20 cellular contexts compared by ENCODE assay signal in genomic region chr20:52564594-52564993, GRCh38.
DNase-seq lines count a peak whose midpoint lies in the region; ATAC-seq, FAIRE-seq and TF ChIP-seq lines count a peak whose summit lies in the region.
"Had no signal": no experiment of that assay in that cellular context is flagged by ENCODE, and none has a peak within 500 bp of the region (broad histone marks: within the 10 kb centered on the region; RNA-seq: fewer than 3 reads in every experiment).

No MANE protein-coding gene starts in this region.

- H3K9ac ChIP-seq in SK-N-SH: no peak overlapping the region
- no peak overlapping the region for H3K9ac ChIP-seq in K562 (ENCODE audit: insufficient read depth in 1 of 2, low read depth in 2 of 2, low read length in 2 of 2)
- no peak overlapping the region for H3K9ac ChIP-seq in trophoblast cell (ENCODE audit: low read length)
- H3K9ac ChIP-seq: BLaER1 treated with 17β-estradiol and CSF1 and Interleukin-3, amounts not matched to agents 10 nM and 100 nM had no signal

- no peak overlapping the region for H3K23ac ChIP-seq in trophoblast cell (ENCODE audit: low read length)

- no peaks in the 10 kb centered on the region for H3K9me3 ChIP-seq in SK-N-SH
- no peaks in the 10 kb centered on the region for H3K9me3 ChIP-seq in K562 (replicated peaks; ENCODE audit: control insufficient read depth, insufficient read depth, low read depth, low read length)
- no peaks in the 10 kb centered on the region for H3K9me3 ChIP-seq in trophoblast cell (ENCODE audit: insufficient read depth, low read depth, low read length)
- H3K9me3 ChIP-seq: A549, Caco-2 had no signal

- no peak overlapping the region for H2BK12ac ChIP-seq in trophoblast cell (ENCODE audit: low read length)

- H3K79me2 ChIP-seq in SK-N-SH (ENCODE audit: insufficient read depth) (no peaks in the 10 kb centered on the region), K562 (ENCODE audit: control insufficient read depth, insufficient read depth, low read length) (no peaks in the 10 kb centered on the region), trophoblast cell (ENCODE audit: control insufficient read depth, insufficient read depth, low read length, poor library complexity) (no peaks in the 10 kb centered on the region)

- H3K4me2 ChIP-seq in SK-N-SH (no peak overlapping the region), K562 (ENCODE audit: insufficient read depth, low read length) (no peak overlapping the region), trophoblast cell (ENCODE audit: low read length) (no peak overlapping the region)
- H3K4me2 ChIP-seq: A549; BLaER1 treated with 17β-estradiol and CSF1 and Interleukin-3, amounts not matched to agents 10 nM and 100 nM had no signal

- H2BK120ac ChIP-seq in trophoblast cell (ENCODE audit: insufficient read depth, low read length, poor library complexity): no peak overlapping the region

- no peak for TF ChIP-seq CTCF in SK-N-SH (IDR thresholded peaks at IDR 0.05)
- TF ChIP-seq CTCF in K562 (IDR thresholded peaks at IDR 0.05 in 2 of 3, conservative IDR thresholded peaks at IDR 0.05 in 1 of 3; ENCODE audit: insufficient read depth in 2 of 3, low read depth in 1 of 3, low read length in 3 of 3): no peak

- no peak for FAIRE-seq in K562 (lab: Jason Lieb, UNC)
- FAIRE-seq: A549, D721Med, G401.6, GM12891, GM19239 had no signal

- H3K36me3 ChIP-seq in SK-N-SH (replicated peaks in 1 of 2; ENCODE audit: control insufficient read depth in 1 of 2, insufficient read depth in 2 of 2, low read length in 1 of 2): no peaks in the 10 kb centered on the region
- H3K36me3 ChIP-seq in K562 (ENCODE audit: control insufficient read depth, insufficient read depth, low read length): no peaks in the 10 kb centered on the region
- H3K36me3 ChIP-seq in trophoblast cell (ENCODE audit: control insufficient read depth in 1 of 2, insufficient read depth in 2 of 2, low read length in 2 of 2): no peaks in the 10 kb centered on the region
- H3K36me3 ChIP-seq: BLaER1 treated with 17β-estradiol and CSF1 and Interleukin-3, amounts not matched to agents 10 nM and 100 nM had no signal

- no peak overlapping the region for H3K4ac ChIP-seq in trophoblast cell (ENCODE audit: low read depth, low read length)

- H4K12ac ChIP-seq in trophoblast cell (ENCODE audit: low read depth, low read length): no peak overlapping the region

- H3K9me1 ChIP-seq in K562 (ENCODE audit: control insufficient read depth, insufficient read depth, low read length): no peaks in the 10 kb centered on the region

- in situ Hi-C loops in K562 (cut with MboI): no loop called here

- H3K4me1 ChIP-seq in SK-N-SH (ENCODE audit: control insufficient read depth in 1 of 2, insufficient read depth in 2 of 2, low read depth in 1 of 2, low read length in 1 of 2): no peaks in the 10 kb centered on the region
- H3K4me1 ChIP-seq in K562 (replicated peaks in 1 of 2; ENCODE audit: control insufficient read depth in 2 of 2, insufficient read depth in 2 of 2, low read length in 2 of 2): no peaks in the 10 kb centered on the region
- H3K4me1 ChIP-seq in trophoblast cell (ENCODE audit: control insufficient read depth in 1 of 2, insufficient read depth in 2 of 2, low read length in 2 of 2): peaks cover 0 to 3% of the 10 kb centered on the region in 2 experiments
- H3K4me1 ChIP-seq: A549; BLaER1 treated with 17β-estradiol and CSF1 and Interleukin-3, amounts not matched to agents 10 nM and 100 nM; Caco-2 had no signal

- WGBS in SK-N-SH (ENCODE audit: low lambda C conversion rate): 52% methylated on average over 4 of the region's 4 CpGs
- WGBS in K562 (ENCODE audit: insufficient coverage, low coverage, missing lambda C conversion rate): 35% methylated on average over 4 of the region's 4 CpGs
- no CpG with 5 or more reads among the region's 4 CpGs for WGBS in trophoblast cell (ENCODE audit: extremely low coverage, insufficient coverage, insufficient read length)

- H3K4me3 ChIP-seq in SK-N-SH (ENCODE audit: low read depth in 2 of 2, low read length in 1 of 2): no peak overlapping the region
- H3K4me3 ChIP-seq in K562: no peak overlapping the region
- H3K4me3 ChIP-seq in trophoblast cell (ENCODE audit: low read depth, low read length): no peak overlapping the region
- H3K4me3 ChIP-seq: A549; BLaER1 treated with 17β-estradiol and CSF1 and Interleukin-3, amounts not matched to agents 10 nM and 100 nM had no signal

- POLR2A ChIA-PET in SK-N-SH (lab: Yijun Ruan, JAX): no interaction called here
- POLR2A ChIA-PET in K562 (lab: Yijun Ruan, JAX): no interaction called here

- H2AK5ac ChIP-seq in trophoblast cell (ENCODE audit: low read length): no peak overlapping the region

- H4K91ac ChIP-seq in trophoblast cell (ENCODE audit: low read depth, low read length): no peak overlapping the region

- CTCF ChIA-PET in SK-N-SH (lab: Yijun Ruan, JAX) (no interaction called here), K562 (lab: Yijun Ruan, JAX; ENCODE audit: low intra/inter-chr PET ratio) (no interaction called here)

- H2AFZ ChIP-seq in SK-N-SH (ENCODE audit: low read depth) (no peak overlapping the region), K562 (ENCODE audit: low read depth, low read length) (no peak overlapping the region), trophoblast cell (ENCODE audit: insufficient read depth, low read length, poor library complexity) (no peak overlapping the region)

- H3K79me1 ChIP-seq in trophoblast cell (ENCODE audit: low read length): peaks cover 2% of the 10 kb centered on the region

- H3K27ac ChIP-seq in SK-N-SH (ENCODE audit: low read depth in 2 of 2, low read length in 1 of 2) (no peak overlapping the region), K562 (ENCODE audit: extremely low read depth, low read depth, low read length) (no peak overlapping the region), trophoblast cell (ENCODE audit: low read depth, low read length) (no peak overlapping the region)
- H3K27ac ChIP-seq: 22Rv1; A549; BLaER1 treated with 17β-estradiol and CSF1 and Interleukin-3, amounts not matched to agents 10 nM and 100 nM; C4-2B had no signal

- no peaks in the 10 kb centered on the region for H4K20me1 ChIP-seq in SK-N-SH (ENCODE audit: insufficient read depth)
- no peaks in the 10 kb centered on the region for H4K20me1 ChIP-seq in K562 (replicated peaks; ENCODE audit: control insufficient read depth, insufficient read depth, low read length)
- H4K20me1 ChIP-seq: BLaER1 treated with 17β-estradiol and CSF1 and Interleukin-3, amounts not matched to agents 10 nM and 100 nM had no signal

- H3K27me3 ChIP-seq in SK-N-SH (ENCODE audit: insufficient read depth) (no peaks in the 10 kb centered on the region), K562 (ENCODE audit: control insufficient read depth in 2 of 2, insufficient read depth in 2 of 2, low read length in 2 of 2) (no peaks in the 10 kb centered on the region), trophoblast cell (ENCODE audit: insufficient read depth, low read length) (no peaks in the 10 kb centered on the region)
- H3K27me3 ChIP-seq: BLaER1 treated with 17β-estradiol and CSF1 and Interleukin-3, amounts not matched to agents 10 nM and 100 nM had no signal

- no peak overlapping the region for H3K14ac ChIP-seq in trophoblast cell (ENCODE audit: low read length)

- intact Hi-C loops in K562 (cut with micrococcal nuclease): no loop called here

- H3K9me2 ChIP-seq in SK-N-SH: 0 out of 2 replicates have a peak, but pooled peaks cover 3% of the 10 kb centered on the region

- H2BK5ac ChIP-seq in trophoblast cell (ENCODE audit: low read depth, low read length, poor library complexity): no peak overlapping the region

- ATAC-seq in SK-N-SH treated with all-trans-retinoic acid at 6 μM for 48 hours: no peak
- ATAC-seq in K562: no peak
- ATAC-seq: A549; CD8-positive, alpha-beta T cell had no signal

- H3K18ac ChIP-seq in trophoblast cell (ENCODE audit: low read length): no peak overlapping the region

- TF ChIP-seq POLR2A in K562 (conservative IDR thresholded peaks at IDR 0.05): no peak

- DNase-seq in SK-N-SH: peak; percentile 27
- no peak for DNase-seq in K562 (ENCODE audit: extremely low read depth in 1 of 4, low spot score in 3 of 4)
- peak; percentile 88 to 97 for DNase-seq in trophoblast cell
- DNase-seq in SW480 (ENCODE audit: low spot score): no peak
- DNase-seq: AML-193; Caco-2; Calu3; CD4-positive, alpha-beta T cell; CD8-positive, alpha-beta T cell; DMS79 treated with DMSO at 0.1 percent for 48 hours; GF-D8 had no signal

- H4K8ac ChIP-seq in trophoblast cell (ENCODE audit: low read depth, low read length): no peak overlapping the region

- TF ChIP-seq EP300 in SK-N-SH (IDR thresholded peaks at IDR 0.05; ENCODE audit: borderline replicate concordance in 1 of 2, low read depth in 1 of 2, low read length in 1 of 2) (peak in 1 of 2 experiments; percentile 50; a peak in 1 of 4 replicates), K562 (IDR thresholded peaks at IDR 0.05; ENCODE audit: low read length) (no peak)

- TF ChIP-seq RAD21 in SK-N-SH (IDR thresholded peaks at IDR 0.05; ENCODE audit: low read length) (peak; percentile 5; the same call in 1 of the 2 replicates), K562 (CRISPR knock-in tag; conservative IDR thresholded peaks at IDR 0.05 in 1 of 2, IDR thresholded peaks at IDR 0.05 in 1 of 2) (no peak)

- BruUV-seq in K562 (replicated peaks; lab: Mats Ljungman, UMichigan): no TSS peak

- H3F3A ChIP-seq in SK-N-SH (replicated peaks; ENCODE audit: insufficient read depth): no peaks in the 10 kb centered on the region

TF ChIP-seq in SK-N-SH, 30 proteins besides CTCF, POLR2A, EP300 and RAD21:
- TF ChIP-seq CHD2 (IDR thresholded peaks at IDR 0.05; ENCODE audit: low read length, partially characterized antibody): no peak
- peak; percentile 45 for TF ChIP-seq GATA2 (CRISPR knock-in tag; IDR thresholded peaks at IDR 0.05)

TF ChIP-seq in K562, 482 proteins besides CTCF, POLR2A, EP300 and RAD21 (continues in another document):
- TF ChIP-seq RBBP5 (IDR thresholded peaks at IDR 0.05; ENCODE audit: borderline replicate concordance, insufficient read depth, low read length, poor library complexity, severe bottlenecking): no peak

Comparison
In these comparisons a context has a peak if more than half of its experiments do, and no peak if none do; other contexts are left out.
1. DNase-seq: peak in SK-N-SH (single experiment) and trophoblast cell (2 of 2); none in K562 (0 of 4) and SW480 (single experiment).
2. Of the 27 proteins assayed by ChIP-seq in both K562 and SK-N-SH: peak only in K562: none; only in SK-N-SH: GATA2 and RAD21; in both: none; in neither: 24; mixed calls (peak in some experiments, not most) for 1.